In the genomic region with DNA sequence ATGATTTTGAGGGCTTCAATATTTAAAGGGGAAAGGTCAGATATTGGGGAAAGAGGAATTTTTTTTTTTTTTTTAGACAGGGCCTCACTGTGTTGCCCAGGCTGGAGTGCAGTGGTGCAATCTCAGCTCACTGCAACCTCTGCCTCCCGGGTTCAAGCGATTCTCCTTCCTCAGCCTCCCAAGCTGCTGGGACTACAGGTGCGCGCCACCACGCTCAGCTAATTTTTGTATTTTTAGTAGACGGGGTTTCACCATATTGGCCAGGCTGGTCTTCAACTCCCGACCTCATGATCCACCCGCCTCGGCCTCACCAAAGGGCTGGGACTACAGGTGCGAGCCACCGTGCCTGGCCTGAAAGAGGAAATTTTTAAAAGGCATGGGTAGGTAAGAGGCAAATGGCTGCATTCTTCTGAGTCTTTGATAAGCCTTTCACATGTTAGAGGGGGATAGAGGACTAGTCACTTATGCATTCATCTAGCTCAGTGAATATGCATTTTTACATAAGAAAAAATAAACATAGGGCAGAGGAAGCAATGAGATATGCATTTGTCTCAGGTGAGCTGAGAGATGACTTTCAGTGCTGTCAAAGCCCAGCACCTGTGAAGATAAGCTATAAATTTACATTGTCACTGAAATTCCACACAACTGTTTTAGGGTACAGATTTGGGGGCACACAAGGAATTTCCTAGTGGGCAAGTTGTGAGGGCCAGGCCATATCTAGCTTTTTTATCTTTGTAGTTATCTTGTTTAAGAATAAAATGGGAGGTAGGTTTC, we compare ENCODE assay signal across 9 cellular contexts. TPM values are rescaled to one million over a fixed set of nuclear protein-coding genes. Genes with fewer than 3 reads are reported as not detected.
A peak's percentile ranks its signal among the peaks of the same experiment; 100 is the strongest.
DNase-seq lines count a peak whose midpoint lies in the region; ATAC-seq and TF ChIP-seq lines count a peak whose summit lies in the region.
"Had no signal": no experiment of that assay in that cellular context is flagged by ENCODE, and none has a peak within 500 bp of the region (broad histone marks: within the 10 kb centered on the region; RNA-seq: fewer than 3 reads in every experiment).

No MANE protein-coding gene starts in this region.

- H3K27ac Mint-ChIP-seq in endothelial cell (ENCODE audit: unreplicated experiment): peak overlapping the region; percentile 88
- H3K27ac Mint-ChIP-seq in neural crest cell (ENCODE audit: unreplicated experiment): no peak overlapping the region

- no peak for ATAC-seq in GM21825 (IDR thresholded peaks at IDR 0.05; ENCODE audit: unreplicated experiment)

- H3K4me1 Mint-ChIP-seq in endothelial cell (ENCODE audit: unreplicated experiment) (peaks cover 6% of the 10 kb centered on the region), neural crest cell (peaks cover 16% of the 10 kb centered on the region)

- H3K4me3 Mint-ChIP-seq in endothelial cell (ENCODE audit: unreplicated experiment) (peak overlapping the region; percentile 94), neural crest cell (peak overlapping the region; percentile 93)

- H3K27me3 Mint-ChIP-seq in endothelial cell (ENCODE audit: unreplicated experiment): peaks cover 3% of the 10 kb centered on the region
- no peaks in the 10 kb centered on the region for H3K27me3 Mint-ChIP-seq in neural crest cell (ENCODE audit: low read depth)

- peak overlapping the region; percentile 98; the same call in 1 of the 2 replicates for H3K27ac ChIP-seq in C4-2B

- H3K36me3 Mint-ChIP-seq in endothelial cell (ENCODE audit: low read depth, unreplicated experiment) (no peaks in the 10 kb centered on the region), neural crest cell (ENCODE audit: low read depth) (no peaks in the 10 kb centered on the region)

- H3K9ac ChIP-seq in NT2/D1 (ENCODE audit: insufficient read length, low read depth): peak overlapping the region; percentile 96

- H3K4me3 ChIP-seq in NT2/D1 (ENCODE audit: insufficient read length, low read depth): peak overlapping the region; percentile 88

- H3K9me3 Mint-ChIP-seq in endothelial cell (ENCODE audit: unreplicated experiment) (no peaks in the 10 kb centered on the region), neural crest cell (no peaks in the 10 kb centered on the region)

- H3K9me3 ChIP-seq in NT2/D1 (ENCODE audit: insufficient read depth, low read length): peaks cover 5% of the 10 kb centered on the region; the same call in 1 of the 2 replicates

- no peaks in the 10 kb centered on the region for H3K27me3 ChIP-seq in NT2/D1 (ENCODE audit: insufficient read depth, insufficient read length)

- no peaks in the 10 kb centered on the region for H3K4me1 ChIP-seq in NT2/D1 (ENCODE audit: insufficient read depth, insufficient read length)

- no peaks in the 10 kb centered on the region for H3K36me3 ChIP-seq in NT2/D1 (ENCODE audit: insufficient read depth, insufficient read length, low read length)

- TF ChIP-seq CTCF in C4-2B (conservative IDR thresholded peaks at IDR 0.05): no peak
- TF ChIP-seq CTCF in endothelial cell (IDR thresholded peaks at IDR 0.05; ENCODE audit: unreplicated experiment): no peak
- no peak for TF ChIP-seq CTCF in neural crest cell (conservative IDR thresholded peaks at IDR 0.05)

- no peak for DNase-seq in NT2/D1 (ENCODE audit: low read depth, low spot score)
- no peak for DNase-seq in endothelial cell (ENCODE audit: low spot score)
- DNase-seq in neural crest cell (ENCODE audit: low read depth, low spot score): no peak
- no peak for DNase-seq in Ammon's horn (ENCODE audit: low spot score)
- DNase-seq in pons (ENCODE audit: low spot score): no peak
- DNase-seq in HuH-7.5 (ENCODE audit: low spot score): no peak
- DNase-seq: NCI-H1048 had no signal

RNA-seq across cellular contexts. Expression of a gene that starts 1.1 kb away (rescaled TPM):
- total RNA-seq in endothelial cell (ENCODE audit: unreplicated experiment): 14.7 TPM
- 14.8 and 15.2 TPM in 2 replicates for total RNA-seq in neural crest cell

RNA-seq across cellular contexts. Expression of a gene that starts 14.4 kb away (rescaled TPM):
- 87.0 TPM for total RNA-seq in endothelial cell (ENCODE audit: unreplicated experiment)
- 37.5 and 41.8 TPM in 2 replicates for total RNA-seq in neural crest cell
